ENCODE assay signal across 25 cellular contexts in genomic region chr10:92121686-92122492, GRCh38.
DNase-seq lines count a peak whose midpoint lies in the region; ATAC-seq, FAIRE-seq and TF ChIP-seq lines count a peak whose summit lies in the region.
"Had no signal": no experiment of that assay in that cellular context is flagged by ENCODE, and none has a peak within 500 bp of the region (broad histone marks: within the 10 kb centered on the region; RNA-seq: fewer than 3 reads in every experiment).

No MANE protein-coding gene starts in this region.

- no peak overlapping the region for H3K27ac Mint-ChIP-seq in activated naive CD4-positive, alpha-beta T cell treated with anti-CD3 and anti-CD28 coated beads, Interleukin-2, amount 50 U/mL, for 72 hours
- H3K27ac Mint-ChIP-seq: activated naive CD4-positive, alpha-beta T cell treated with anti-CD3 and anti-CD28 coated beads, Interleukin-2, amount 10 ng/mL, durations not matched to agents 7 days and 5 days; activated T-cell treated with anti-CD3 and anti-CD28 coated beads, Interleukin-2, amount 50 U/mL, for 72 hours; IgD-negative memory B cell; immature natural killer cell; nephron progenitor cell had no signal

- no peaks in the 10 kb centered on the region for H3K36me3 Mint-ChIP-seq in activated naive CD4-positive, alpha-beta T cell treated with anti-CD3 and anti-CD28 coated beads, Interleukin-2, amount 50 U/mL, for 72 hours
- H3K36me3 Mint-ChIP-seq: activated naive CD4-positive, alpha-beta T cell treated with anti-CD3 and anti-CD28 coated beads, Interleukin-2, amount 10 ng/mL, durations not matched to agents 7 days and 5 days had no signal

- H3K27ac ChIP-seq in left ventricle myocardium inferior (replicated peaks) = peak overlapping the region; percentile 83
- H3K27ac ChIP-seq in pancreas = peak overlapping the region; percentile 4 to 87 (median 58)
- peak overlapping the region; percentile 59 to 95 for H3K27ac ChIP-seq in aorta (ENCODE audit: low read depth in 1 of 2, low read length in 2 of 2)
- H3K27ac ChIP-seq: A549, uterus had no signal

- H3K9me3 Mint-ChIP-seq in activated naive CD4-positive, alpha-beta T cell treated with anti-CD3 and anti-CD28 coated beads, Interleukin-2, amount 50 U/mL, for 72 hours = no peaks in the 10 kb centered on the region
- H3K9me3 Mint-ChIP-seq: activated naive CD4-positive, alpha-beta T cell treated with anti-CD3 and anti-CD28 coated beads, Interleukin-2, amount 10 ng/mL, durations not matched to agents 7 days and 5 days; activated T-cell treated with anti-CD3 and anti-CD28 coated beads, Interleukin-2, amount 50 U/mL, for 72 hours; IgD-negative memory B cell; immature natural killer cell had no signal

- DNase-seq in Right ventricle myocardium superior = no peak
- no peak for DNase-seq in cardiac septum (ENCODE audit: low spot score)
- DNase-seq in left ventricle myocardium inferior = no peak
- no peak for DNase-seq in pancreas
- DNase-seq in aorta = no peak
- DNase-seq in activated effector memory CD4-positive, alpha-beta T cell treated with Interleukin-2 at 50 U/mL for 16 hours = no peak
- DNase-seq in activated naive CD4-positive, alpha-beta T cell treated with anti-CD3 and anti-CD28 coated beads, Interleukin-2, amount 50 U/mL, for 72 hours (ENCODE audit: low spot score in 2 of 2) = no peak
- DNase-seq: activated CD4-positive, alpha-beta T cell treated with anti-CD3 and anti-CD28 coated beads for 48 hours; activated naive CD4-positive, alpha-beta T cell treated with anti-CD3 and anti-CD28 coated beads, Interleukin-2, amount 10 ng/mL, durations not matched to agents 7 days and 5 days; activated T-cell treated with anti-CD3 and anti-CD28 coated beads, Interleukin-2, amount 50 U/mL, for 72 hours; anterior cingulate cortex; DND-41; immature natural killer cell; NCI-H2029 treated with DMSO at 0.1 percent for 48 hours; NCI-H226; nephron progenitor cell; RPMI8226; SK-N-SH; substantia nigra; uterus had no signal

- 37 to 39% methylated on average over 3 of the region's 3 CpGs for WGBS in pancreas, 2 donors
- 61 to 69% methylated on average over 3 of the region's 3 CpGs for WGBS in aorta, 2 donors

- H3K36me3 ChIP-seq in left ventricle myocardium inferior (no peaks in the 10 kb centered on the region), pancreas (no peaks in the 10 kb centered on the region), aorta (ENCODE audit: control insufficient read depth in 1 of 2, insufficient read depth in 2 of 2, low read length in 1 of 2) (no peaks in the 10 kb centered on the region)
- H3K36me3 ChIP-seq: HAP-1, uterus had no signal

- intact Hi-C loops in Right ventricle myocardium superior (cut with DNase I) = no loop called here
- intact Hi-C loops in cardiac septum (cut with DNase I) = no loop called here
- intact Hi-C loops in left ventricle myocardium inferior (cut with micrococcal nuclease) = no loop called here
- intact Hi-C loops in pancreas (cut with DNase I) = no loop called here
- intact Hi-C loops in aorta (cut with DNase I) = no loop called here

- no peak for FAIRE-seq in pancreas (lab: Jason Lieb, UNC)
- FAIRE-seq: A549 had no signal

- ATAC-seq in Right ventricle myocardium superior (ENCODE audit: poor library complexity) (peak; percentile 57), pancreas (peak in 2 of 4 donors; percentile 0 to 1), aorta (ENCODE audit: low FRiP score) (no peak), HG03442 (IDR thresholded peaks at IDR 0.05; ENCODE audit: unreplicated experiment) (no peak)
- ATAC-seq in activated naive CD4-positive, alpha-beta T cell treated with anti-CD3 and anti-CD28 coated beads, Interleukin-2, amount 50 U/mL, for 72 hours = no peak
- ATAC-seq: A549; activated T-cell treated with anti-CD3 and anti-CD28 coated beads, Interleukin-2, amount 50 U/mL, for 72 hours had no signal

- H3K4me3 ChIP-seq in left ventricle myocardium inferior = no peak overlapping the region
- H3K4me3 ChIP-seq in pancreas = no peak overlapping the region
- no peak overlapping the region for H3K4me3 ChIP-seq in aorta (ENCODE audit: low read length in 2 of 2)
- H3K4me3 ChIP-seq: A549, HAP-1, skin epidermis, uterus had no signal

- no peaks in the 10 kb centered on the region for H3K27me3 ChIP-seq in left ventricle myocardium inferior (ENCODE audit: low read depth)
- H3K27me3 ChIP-seq in pancreas = no peaks in the 10 kb centered on the region
- no peaks in the 10 kb centered on the region for H3K27me3 ChIP-seq in aorta (ENCODE audit: control insufficient read depth in 1 of 2, insufficient read depth in 2 of 2, low read length in 1 of 2)
- H3K27me3 ChIP-seq: uterus had no signal

- H3K4me1 ChIP-seq in left ventricle myocardium inferior (peaks cover 77% of the 10 kb centered on the region), pancreas (peaks cover 40 to 58% (median 56%) of the 10 kb centered on the region in 3 donors), aorta (ENCODE audit: control insufficient read depth in 1 of 2, insufficient read depth in 2 of 2, low read length in 2 of 2) (peaks cover 7 to 21% of the 10 kb centered on the region in 2 donors)
- H3K4me1 ChIP-seq: uterus had no signal

- TF ChIP-seq CTCF in left ventricle myocardium inferior (IDR thresholded peaks at IDR 0.05; ENCODE audit: borderline replicate concordance) (no peak), pancreas (IDR thresholded peaks at IDR 0.05) (no peak)

- no peaks in the 10 kb centered on the region for H3K9me3 ChIP-seq in left ventricle myocardium inferior (replicated peaks)
- no peaks in the 10 kb centered on the region for H3K9me3 ChIP-seq in pancreas
- H3K9me3 ChIP-seq in aorta (ENCODE audit: control insufficient read depth, low read length) = no peaks in the 10 kb centered on the region
- H3K9me3 ChIP-seq: A549, HAP-1, SK-N-SH, uterus had no signal
